In genomic region chr9:5470122-5470521, GRCh38 we compare ENCODE assay signal across 23 cellular contexts. TPM values are rescaled to one million over a fixed set of nuclear protein-coding genes. Genes with fewer than 3 reads are reported as not detected.
"Had no signal": no experiment of that assay in that cellular context is flagged by ENCODE, and none has a peak within 500 bp of the region (broad histone marks: within the 10 kb centered on the region; RNA-seq: fewer than 3 reads in every experiment).

No MANE protein-coding gene starts in this region.

- H3K27ac ChIP-seq: body of pancreas, cardiac muscle cell, lower lobe of right lung, parathyroid adenoma, stomach, suprapubic skin, tibial nerve had no signal

- H3K4me1 ChIP-seq: body of pancreas, lower lobe of right lung, parathyroid adenoma, suprapubic skin, tibial nerve had no signal

- H3K9ac ChIP-seq: parathyroid adenoma had no signal

- H3K79me2 ChIP-seq: parathyroid adenoma had no signal

- H3K9me3 ChIP-seq: body of pancreas, lower lobe of right lung, stomach, suprapubic skin, tibial nerve had no signal

- H3K27me3 Mint-ChIP-seq: activated B cell treated with CpG ODN at 0.5 μM for 24 hours; activated naive CD8-positive, alpha-beta T cell treated with anti-CD3 and anti-CD28 coated beads, Interleukin-2, amount 50 U/mL, for 24 hours; naive B cell had no signal

- H2AFZ ChIP-seq: parathyroid adenoma had no signal

- ATAC-seq: body of pancreas, left lobe of liver, lower lobe of right lung, right cardiac atrium had no signal

- H3K4me3 ChIP-seq: body of pancreas, cardiac muscle cell, lower lobe of right lung, stomach, suprapubic skin, tibial nerve had no signal

- H3K9me3 Mint-ChIP-seq: activated naive CD8-positive, alpha-beta T cell treated with anti-CD3 and anti-CD28 coated beads, Interleukin-2, amount 50 U/mL, for 24 hours had no signal

- DNase-seq: activated B cell treated with CpG ODN at 0.5 μM for 24 hours; activated CD4-positive, alpha-beta memory T cell treated with anti-CD3 and anti-CD28 coated beads for 36 hours; activated CD4-positive, alpha-beta T cell treated with anti-CD3 and anti-CD28 coated beads for 48 hours; activated gamma-delta T cell; activated naive CD4-positive, alpha-beta T cell treated with anti-CD3 and anti-CD28 coated beads, Interleukin-2, amount 50 U/mL, for 16 hours; activated naive CD8-positive, alpha-beta T cell treated with anti-CD3 and anti-CD28 coated beads, Interleukin-2, amount 50 U/mL, for 24 hours; activated T-cell treated with anti-CD3 and anti-CD28 coated beads, Interleukin-2, amount 50 U/mL, for 72 hours; body of pancreas; cortex of kidney; lower lobe of right lung; mesendoderm; naive B cell; nucleus accumbens; right cardiac atrium; stimulated activated CD4-positive, alpha-beta T cell treated with anti-CD3 and anti-CD28 coated beads, Interleukin-12 subunit alpha, Interleukin-12 subunit beta, amount 100 ng/mL, for 4 hours; stimulated activated CD4-positive, alpha-beta T cell treated with anti-CD3 and anti-CD28 coated beads, Interleukin-4, amount 100 ng/mL, for 4 hours; stomach had no signal

- H3K36me3 ChIP-seq: cardiac muscle cell, suprapubic skin had no signal

- H3K4me3 Mint-ChIP-seq: activated B cell treated with CpG ODN at 0.5 μM for 24 hours; activated CD4-positive, alpha-beta memory T cell treated with anti-CD3 and anti-CD28 coated beads for 36 hours; activated naive CD8-positive, alpha-beta T cell treated with anti-CD3 and anti-CD28 coated beads, Interleukin-2, amount 50 U/mL, for 24 hours; activated T-cell treated with anti-CD3 and anti-CD28 coated beads, Interleukin-2, amount 50 U/mL, for 72 hours; naive B cell had no signal

- H3K27ac Mint-ChIP-seq: activated B cell treated with CpG ODN at 0.5 μM for 24 hours; activated T-cell treated with anti-CD3 and anti-CD28 coated beads, Interleukin-2, amount 50 U/mL, for 72 hours; naive B cell had no signal

- H3K27me3 ChIP-seq: body of pancreas, cardiac muscle cell, stomach, suprapubic skin, tibial nerve had no signal

- H3K36me3 Mint-ChIP-seq: naive B cell had no signal

RNA-seq across cellular contexts. Expression of gene CD274, which starts 19.8 kb away (rescaled TPM):
- total RNA-seq: cardiac muscle cell had no signal
- polyA plus RNA-seq: cardiac muscle cell had no signal

RNA-seq across cellular contexts. Expression of gene PDCD1LG2, which starts 40.2 kb away (rescaled TPM):
- total RNA-seq: cardiac muscle cell had no signal
- polyA plus RNA-seq: cardiac muscle cell, neural cell had no signal
